In genomic region chr16:21580807-21581206, GRCh38 we compare ENCODE assay signal across 8 cellular contexts.
"Had no signal": no experiment of that assay in that cellular context is flagged by ENCODE, and none has a peak within 500 bp of the region (broad histone marks: within the 10 kb centered on the region; RNA-seq: fewer than 3 reads in every experiment).

No MANE protein-coding gene starts in this region.

- H3K9me3 Mint-ChIP-seq: HFFc6 had no signal

- H3K27ac Mint-ChIP-seq: HFFc6, IgD-negative memory B cell had no signal

- ATAC-seq: HCT116 had no signal

- H3K4me3 ChIP-seq: GM23248, HAP-1 had no signal

- H3K4me3 Mint-ChIP-seq: HFFc6, IgD-negative memory B cell had no signal

- H3K36me3 ChIP-seq: HAP-1 had no signal

- DNase-seq: GM23248, GOT3, H7, HFFc6, KBM-7 had no signal

- H3K27ac ChIP-seq: GM23248 had no signal

- H3K36me3 Mint-ChIP-seq: IgD-negative memory B cell had no signal
